In the genomic region with DNA sequence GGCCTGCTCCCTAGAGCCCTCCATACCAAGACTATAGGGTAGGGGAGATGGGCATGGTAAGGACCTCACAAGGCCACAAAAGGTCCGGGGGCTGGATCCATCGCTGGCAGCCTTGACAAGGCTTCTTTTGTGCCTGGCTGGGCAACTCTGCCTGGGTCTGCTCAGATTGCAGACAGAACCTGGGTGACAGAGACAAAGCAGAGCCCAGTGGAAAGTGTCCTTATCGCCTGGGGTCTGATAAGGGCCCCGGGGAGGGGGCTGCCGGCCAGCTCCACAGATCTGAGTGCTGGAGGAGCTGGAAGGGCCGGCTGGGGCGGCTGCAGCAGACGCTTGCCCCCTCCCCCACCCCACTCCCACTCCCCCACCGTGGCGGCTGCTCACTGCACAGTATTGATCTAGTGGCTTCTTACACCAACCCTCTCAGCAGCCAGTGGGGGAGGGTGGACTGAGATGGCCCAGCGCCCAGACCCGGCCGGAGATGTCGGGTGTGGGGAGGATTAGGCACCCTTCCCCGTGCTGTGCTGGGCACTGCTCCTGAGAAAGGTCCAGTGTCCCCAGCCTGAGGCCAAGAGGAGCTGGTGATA, we compare ENCODE assay signal across 1 cellular context.
TF ChIP-seq lines count a peak whose summit lies in the region.

No MANE protein-coding gene starts in this region.

TF ChIP-seq in HepG2, 621 proteins besides CTCF, POLR2A, EP300 and RAD21 (continued from another document):
- TF ChIP-seq YEATS4 (CRISPR knock-in tag; IDR thresholded peaks at IDR 0.05; ENCODE audit: borderline replicate concordance) (0 out of 2 replicates have a peak, but pooled peaks have one; percentile 17), GTF3A (CRISPR knock-in tag; conservative IDR thresholded peaks at IDR 0.05) (no peak)
